8 cellular contexts compared by ENCODE assay signal in the genomic region with DNA sequence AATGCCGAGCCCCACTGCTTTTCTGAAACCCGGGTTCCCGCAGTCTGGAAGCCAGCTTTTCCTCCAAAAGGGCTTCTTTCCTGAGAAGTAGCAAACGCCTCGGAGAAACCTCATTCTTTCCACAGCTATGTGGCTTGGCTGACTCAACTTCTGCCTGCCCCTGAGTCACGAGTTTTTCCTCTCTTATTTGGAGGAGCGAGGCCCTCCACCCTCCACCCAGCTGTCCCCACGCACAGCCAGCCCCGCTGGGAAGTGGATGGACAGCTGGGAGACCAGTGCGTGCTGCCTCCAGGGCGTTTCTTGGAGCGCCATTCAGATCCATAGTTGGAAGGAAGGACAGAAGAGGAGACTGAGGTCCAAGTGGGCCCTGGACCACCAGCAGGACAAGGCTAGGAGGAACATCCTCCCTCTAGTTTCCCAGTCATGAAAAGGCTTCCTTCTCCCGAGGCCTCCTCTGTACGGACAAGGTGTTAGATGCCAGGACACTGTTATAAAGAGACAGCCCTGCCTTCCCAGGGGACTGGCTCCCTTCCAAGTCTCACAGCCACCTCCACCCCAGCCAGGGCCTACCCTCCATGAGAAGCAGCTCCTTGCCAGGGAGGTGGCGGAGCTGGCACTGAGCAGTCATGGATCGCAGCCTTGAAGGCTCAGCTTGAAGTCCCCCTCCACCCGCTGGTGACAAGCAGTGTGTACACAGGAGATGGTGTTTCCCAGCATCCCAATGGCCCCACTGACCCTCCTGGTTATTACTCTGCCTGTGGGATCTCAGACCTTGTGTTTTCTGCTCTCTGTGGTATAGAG. TPM values are rescaled to one million over a fixed set of nuclear protein-coding genes. Genes with fewer than 3 reads are reported as not detected.
A peak's percentile ranks its signal among the peaks of the same experiment; 100 is the strongest.
DNase-seq lines count a peak whose midpoint lies in the region; ATAC-seq, FAIRE-seq and TF ChIP-seq lines count a peak whose summit lies in the region.

No MANE protein-coding gene starts in this region.

- peak overlapping the region; percentile 65 for H3K9ac ChIP-seq in muscle layer of colon (ENCODE audit: low read length)

- peaks cover 30% of the 10 kb centered on the region for H3K4me1 ChIP-seq in CD8-positive, alpha-beta memory T cell (ENCODE audit: insufficient read depth, low read length)
- H3K4me1 ChIP-seq in muscle layer of colon (ENCODE audit: insufficient read depth, low read length), result peaks cover 46% of the 10 kb centered on the region

- peaks cover 13 to 18% (median 17%) of the 10 kb centered on the region in 3 donors for H3K4me1 Mint-ChIP-seq in CD8-positive, alpha-beta memory T cell

- peak overlapping the region in 4 of 8 donors; percentile 32 to 87 (median 58) for H3K27ac Mint-ChIP-seq in CD8-positive, alpha-beta memory T cell

- CTCF ChIA-PET in CD8-positive, alpha-beta memory T cell (lab: Charles Lee), result interaction anchor here (0.9 to 8.4 kb wide), 7 partner anchors 9 to 54 kb away, joined by 3 to 127 read pairs (median 48); partner anchors contain the start of gene POP4

- POLR2A ChIA-PET in CD8-positive, alpha-beta memory T cell (lab: Charles Lee), result no interaction called here

- no peaks in the 10 kb centered on the region for H3K27me3 ChIP-seq in CD8-positive, alpha-beta memory T cell (ENCODE audit: insufficient read depth, low read length, poor library complexity, severe bottlenecking)
- H3K27me3 ChIP-seq in muscle layer of colon (ENCODE audit: control insufficient read depth in 1 of 2, insufficient read depth in 2 of 2, low read length in 2 of 2), result no peaks in the 10 kb centered on the region

- no peaks in the 10 kb centered on the region for H3K36me3 ChIP-seq in CD8-positive, alpha-beta memory T cell (ENCODE audit: insufficient read depth, low read length)
- no peaks in the 10 kb centered on the region for H3K36me3 ChIP-seq in muscle layer of colon (ENCODE audit: insufficient read depth, low read length)

- peak overlapping the region in 5 of 7 donors; percentile 33 to 93 (median 61) for H3K4me3 Mint-ChIP-seq in CD8-positive, alpha-beta memory T cell

- no peak for FAIRE-seq in D721Med (lab: Jason Lieb, UNC)

- no peak for ATAC-seq in HG02970 (IDR thresholded peaks at IDR 0.05; ENCODE audit: low FRiP score, unreplicated experiment)
- ATAC-seq in HG03196 (IDR thresholded peaks at IDR 0.05; ENCODE audit: unreplicated experiment), result no peak

- no peak for DNase-seq in CD8-positive, alpha-beta memory T cell
- peak; percentile 96 for DNase-seq in NCI-H226
- DNase-seq in DMS114 treated with DMSO at 0.1 percent for 48 hours (lab: John Stamatoyannopoulos, UW; ENCODE audit: unreplicated experiment), result no peak
- DNase-seq in D721Med (ENCODE audit: insufficient read length, low spot score), result no peak

- H3K27me3 Mint-ChIP-seq in CD8-positive, alpha-beta memory T cell, result no peaks in the 10 kb centered on the region

- peak overlapping the region; percentile 21 for H3K27ac ChIP-seq in CD8-positive, alpha-beta memory T cell (ENCODE audit: low read depth, low read length)
- H3K27ac ChIP-seq in cingulate gyrus (ENCODE audit: low read depth, low read length) (peak overlapping the region; percentile 55), muscle layer of colon (ENCODE audit: low read depth, low read length) (peak overlapping the region; percentile 66)

- peaks cover 0 to 16% (median 0%) of the 10 kb centered on the region in 3 donors for H3K36me3 Mint-ChIP-seq in CD8-positive, alpha-beta memory T cell

- H3K4me3 ChIP-seq in CD8-positive, alpha-beta memory T cell (ENCODE audit: low read length), result no peak overlapping the region
- H3K4me3 ChIP-seq in muscle layer of colon (ENCODE audit: low read depth in 1 of 2, low read length in 2 of 2), result no peak overlapping the region

- TF ChIP-seq CTCF in D721Med (IDR thresholded peaks at IDR 0.05; ENCODE audit: insufficient read depth, missing control alignments), result no peak

- H3K9me3 ChIP-seq in CD8-positive, alpha-beta memory T cell (ENCODE audit: low read length), result no peaks in the 10 kb centered on the region
- H3K9me3 ChIP-seq in muscle layer of colon (ENCODE audit: low read length), result no peaks in the 10 kb centered on the region

- H3K9me3 Mint-ChIP-seq in CD8-positive, alpha-beta memory T cell, result no peaks in the 10 kb centered on the region

RNA-seq across cellular contexts. Expression of gene PLEKHF1, which starts 2.5 kb away (rescaled TPM):
- 10 to 100 TPM; 21.3 to 23.0 TPM for total RNA-seq in CD8-positive, alpha-beta memory T cell
- 57.7 TPM for polyA plus RNA-seq in CD8-positive, alpha-beta memory T cell

RNA-seq across cellular contexts. Expression of gene C19orf12, which starts 52.3 kb away (rescaled TPM):
- total RNA-seq in CD8-positive, alpha-beta memory T cell, result 10 to 100 TPM; 32.3 to 35.3 TPM
- polyA plus RNA-seq in CD8-positive, alpha-beta memory T cell, result 33.0 TPM

RNA-seq across cellular contexts. Expression of gene POP4, which starts 56.7 kb away (rescaled TPM):
- total RNA-seq in CD8-positive, alpha-beta memory T cell, result 100 to 1,000 TPM; 150 to 156 TPM
- polyA plus RNA-seq in CD8-positive, alpha-beta memory T cell, result 145 TPM
